ENCODE assay signal across 9 cellular contexts in the genomic region with DNA sequence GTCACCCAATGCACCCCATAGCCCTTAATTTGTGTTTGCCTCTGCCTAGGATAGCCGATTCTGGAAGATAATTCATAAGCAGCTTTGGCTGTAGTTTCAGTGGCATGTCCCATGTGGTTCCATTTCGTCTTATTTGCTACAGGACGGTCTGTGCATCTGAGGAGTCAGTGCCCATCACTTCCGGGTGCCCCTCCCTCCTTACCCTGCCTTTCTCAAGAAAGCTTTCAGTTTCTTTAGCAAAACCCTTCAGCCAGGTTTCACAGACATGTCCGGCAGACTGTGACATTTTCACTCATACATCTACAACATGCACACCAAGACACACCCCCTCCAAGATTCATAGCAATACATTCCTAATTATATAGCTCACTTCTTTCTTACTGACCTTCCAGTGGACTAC. TPM values are rescaled to one million over a fixed set of nuclear protein-coding genes. Genes with fewer than 3 reads are reported as not detected.
DNase-seq lines count a peak whose midpoint lies in the region; ATAC-seq, FAIRE-seq and TF ChIP-seq lines count a peak whose summit lies in the region.
"Had no signal": no experiment of that assay in that cellular context is flagged by ENCODE, and none has a peak within 500 bp of the region (broad histone marks: within the 10 kb centered on the region; RNA-seq: fewer than 3 reads in every experiment).

No MANE protein-coding gene starts in this region.

- H4K20me1 ChIP-seq in hepatocyte (ENCODE audit: insufficient read depth, poor library complexity, severe bottlenecking), result no peaks in the 10 kb centered on the region

- CTCF ChIA-PET in CD8-positive, alpha-beta T cell (lab: Charles Lee), result interaction anchor here (0.9 to 2.4 kb wide), 3 partner anchors 10 to 43 kb away, joined by 3 to 10 read pairs (median 3); no protein-coding TSS in a partner anchor

- intact Hi-C loops in CD8-positive, alpha-beta T cell (cut with DNase I, micrococcal nuclease), result no loop called here

- FAIRE-seq in GM19239 (lab: Jason Lieb, UNC), result peak; percentile 95

- no peaks in the 10 kb centered on the region for H3K4me1 Mint-ChIP-seq in CD8-positive, alpha-beta T cell (ENCODE audit: low read depth)

- H3K27ac ChIP-seq in CD8-positive, alpha-beta T cell (ENCODE audit: low read depth, low read length), result no peak overlapping the region
- no peak overlapping the region for H3K27ac ChIP-seq in hepatocyte
- H3K27ac ChIP-seq: uterus had no signal

- H2AFZ ChIP-seq in hepatocyte, result no peak overlapping the region

- H3K4me3 Mint-ChIP-seq in CD8-positive, alpha-beta T cell, result peak overlapping the region; percentile 0

- H3K9me3 Mint-ChIP-seq in CD8-positive, alpha-beta T cell, result no peaks in the 10 kb centered on the region

- H3K36me3 Mint-ChIP-seq in CD8-positive, alpha-beta T cell, result no peaks in the 10 kb centered on the region

- no peak for ATAC-seq in CD8-positive, alpha-beta T cell
- ATAC-seq in HG02943 (IDR thresholded peaks at IDR 0.05; ENCODE audit: low read depth, unreplicated experiment), result peak; percentile 100
- no peak for ATAC-seq in SK-N-SH treated with all-trans-retinoic acid at 6 μM for 48 hours

- no peaks in the 10 kb centered on the region for H3K36me3 ChIP-seq in CD8-positive, alpha-beta T cell (ENCODE audit: insufficient read depth, low read length)
- no peaks in the 10 kb centered on the region for H3K36me3 ChIP-seq in hepatocyte (replicated peaks; ENCODE audit: insufficient read depth, low read depth)
- H3K36me3 ChIP-seq: uterus had no signal

- no peak overlapping the region for H3K4me2 ChIP-seq in hepatocyte

- TF ChIP-seq CTCF in CD8-positive, alpha-beta T cell (IDR thresholded peaks at IDR 0.05), result no peak
- TF ChIP-seq CTCF in hepatocyte (IDR thresholded peaks at IDR 0.05; ENCODE audit: poor library complexity), result no peak

- no peak overlapping the region for H3K4me3 ChIP-seq in CD8-positive, alpha-beta T cell (ENCODE audit: low read depth, low read length)
- no peak overlapping the region for H3K4me3 ChIP-seq in hepatocyte
- H3K4me3 ChIP-seq: uterus had no signal

- H3K9me3 ChIP-seq in CD8-positive, alpha-beta T cell (ENCODE audit: low read length), result no peaks in the 10 kb centered on the region
- no peaks in the 10 kb centered on the region for H3K9me3 ChIP-seq in hepatocyte (ENCODE audit: low read depth)
- H3K9me3 ChIP-seq: uterus had no signal

- POLR2A ChIA-PET in CD8-positive, alpha-beta T cell (lab: Charles Lee), result no interaction called here

- 72% methylated on average over 5 of the region's 5 CpGs for WGBS in hepatocyte (ENCODE audit: low lambda C conversion rate, missing lambda C conversion rate)

- no peaks in the 10 kb centered on the region for H3K79me2 ChIP-seq in hepatocyte

- H3K27me3 Mint-ChIP-seq in CD8-positive, alpha-beta T cell (ENCODE audit: low read depth), result no peaks in the 10 kb centered on the region

- no peaks in the 10 kb centered on the region for H3K4me1 ChIP-seq in CD8-positive, alpha-beta T cell (ENCODE audit: insufficient read depth, low read length)
- H3K4me1 ChIP-seq in hepatocyte (ENCODE audit: insufficient read depth), result no peaks in the 10 kb centered on the region
- H3K4me1 ChIP-seq: uterus had no signal

- no peak overlapping the region for H3K27ac Mint-ChIP-seq in CD8-positive, alpha-beta T cell

- DNase-seq in CD8-positive, alpha-beta T cell, result no peak
- DNase-seq in GM19239 (ENCODE audit: insufficient read length, low spot score) (peak; percentile 91), RPMI7951 (ENCODE audit: low read depth) (peak; percentile 37), occipital lobe (lab: John Stamatoyannopoulos, UW) (no peak), A172 (ENCODE audit: low spot score) (no peak), hepatocyte (ENCODE audit: low spot score) (no peak)
- DNase-seq: uterus had no signal

- H3K9me2 ChIP-seq in hepatocyte (replicated peaks; ENCODE audit: insufficient read depth), result no peaks in the 10 kb centered on the region

- H3K27me3 ChIP-seq in CD8-positive, alpha-beta T cell (ENCODE audit: insufficient read depth, low read length), result no peaks in the 10 kb centered on the region
- H3K27me3 ChIP-seq in hepatocyte, result no peaks in the 10 kb centered on the region
- H3K27me3 ChIP-seq: uterus had no signal

TF ChIP-seq in SK-N-SH treated with all-trans-retinoic acid at 6 μM for 48 hours, 23 proteins besides CTCF, POLR2A, EP300 and RAD21:
- TF ChIP-seq OSR1 (CRISPR knock-in tag; IDR thresholded peaks at IDR 0.05) (no peak), ISL1 (CRISPR knock-in tag; IDR thresholded peaks at IDR 0.05) (no peak)
- TF ChIP-seq, protein P1, sequence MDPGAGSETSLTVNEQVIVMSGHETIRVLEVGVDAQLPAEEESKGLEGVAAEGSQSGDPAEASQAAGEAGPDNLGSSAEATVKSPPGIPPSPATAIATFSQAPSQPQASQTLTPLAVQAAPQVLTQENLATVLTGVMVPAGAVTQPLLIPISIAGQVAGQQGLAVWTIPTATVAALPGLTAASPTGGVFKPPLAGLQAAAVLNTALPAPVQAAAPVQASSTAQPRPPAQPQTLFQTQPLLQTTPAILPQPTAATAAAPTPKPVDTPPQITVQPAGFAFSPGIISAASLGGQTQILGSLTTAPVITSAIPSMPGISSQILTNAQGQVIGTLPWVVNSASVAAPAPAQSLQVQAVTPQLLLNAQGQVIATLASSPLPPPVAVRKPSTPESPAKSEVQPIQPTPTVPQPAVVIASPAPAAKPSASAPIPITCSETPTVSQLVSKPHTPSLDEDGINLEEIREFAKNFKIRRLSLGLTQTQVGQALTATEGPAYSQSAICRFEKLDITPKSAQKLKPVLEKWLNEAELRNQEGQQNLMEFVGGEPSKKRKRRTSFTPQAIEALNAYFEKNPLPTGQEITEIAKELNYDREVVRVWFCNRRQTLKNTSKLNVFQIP (CRISPR knock-in tag; IDR thresholded peaks at IDR 0.05; ENCODE audit: borderline replicate concordance, low read depth), result no peak

RNA-seq across cellular contexts. Expression of a gene that starts 14.3 kb away (rescaled TPM):
- total RNA-seq in CD8-positive, alpha-beta T cell, result under 1 TPM in 1 of 2 experiments, not detected in 1; 0.24 TPM
- not detected in 2 replicates for total RNA-seq in RPMI7951 (2014; rRNA removed; shearing (Covaris generic))
- total RNA-seq in occipital lobe (0.47 TPM), hepatocyte (0.17 TPM in 1 of 2 replicates, not detected in the other)
- total RNA-seq in A172 (2014; rRNA removed; shearing (Covaris generic)), result not detected in 2 replicates
- 0.23 TPM in 1 of 2 replicates, not detected in the other for polyA plus RNA-seq in hepatocyte

RNA-seq across cellular contexts. Expression of a gene that starts 37.2 kb away (rescaled TPM):
- not detected for total RNA-seq in CD8-positive, alpha-beta T cell
- under 0.01 TPM in 1 of 2 replicates, not detected in the other for total RNA-seq in RPMI7951 (2014; rRNA removed; shearing (Covaris generic))
- total RNA-seq in occipital lobe, result 1.6 TPM
- total RNA-seq in A172 (2014; rRNA removed; shearing (Covaris generic)), result 0.21 and 0.46 TPM in 2 replicates
- 0.64 and 1.00 TPM in 2 replicates for total RNA-seq in hepatocyte
- 0.52 and 1.2 TPM in 2 replicates for polyA plus RNA-seq in hepatocyte

Comparison
In these comparisons a context has a peak if more than half of its experiments do, and no peak if none do; other contexts are left out.
1. DNase-seq: peak in GM19239 (single experiment) and RPMI7951 (single experiment); none in CD8-positive, alpha-beta T cell (0 of 7), occipital lobe (single experiment), A172 (single experiment) and hepatocyte (single experiment).